39 cellular contexts compared by ENCODE assay signal in genomic region chr19:29506619-29506911, GRCh38. TPM values are rescaled to one million over a fixed set of nuclear protein-coding genes. Genes with fewer than 3 reads are reported as not detected.
"Had no signal": no experiment of that assay in that cellular context is flagged by ENCODE, and none has a peak within 500 bp of the region (broad histone marks: within the 10 kb centered on the region; RNA-seq: fewer than 3 reads in every experiment).

No MANE protein-coding gene starts in this region.

- H3K27me3 Mint-ChIP-seq: activated CD4-positive, alpha-beta memory T cell treated with anti-CD3 and anti-CD28 coated beads, Interleukin-2, amount 10 ng/mL, durations not matched to agents 7 days and 5 days; activated CD8-positive, alpha-beta memory T cell treated with anti-CD3 and anti-CD28 coated beads, Interleukin-2, amount 10 ng/mL, durations not matched to agents 7 days and 5 days had no signal

- H3K4me2 ChIP-seq: KMS-11 had no signal

- H3K9me3 Mint-ChIP-seq: activated CD4-positive, alpha-beta memory T cell treated with anti-CD3 and anti-CD28 coated beads, Interleukin-2, amount 10 ng/mL, durations not matched to agents 7 days and 5 days; activated naive CD4-positive, alpha-beta T cell treated with anti-CD3 and anti-CD28 coated beads, Interleukin-2, amount 10 ng/mL, durations not matched to agents 7 days and 5 days; activated naive CD8-positive, alpha-beta T cell treated with anti-CD3 and anti-CD28 coated beads, Interleukin-2, amount 50 U/mL, for 24 hours; activated T-helper 2 cell treated with anti-CD3 and anti-CD28 coated beads, Interferon-gamma antibody, Interleukin-2, Interleukin-4, amounts not matched to agents 10 μg/mL and 5 μg/mL and 100 μg/mL, durations not matched to agents 14 hours and 24 hours and 36 hours; brain had no signal

- ATAC-seq: activated CD8-positive, alpha-beta memory T cell treated with anti-CD3 and anti-CD28 coated beads, Interleukin-2, amount 10 ng/mL, durations not matched to agents 7 days and 5 days; activated naive CD8-positive, alpha-beta T cell treated with anti-CD3 and anti-CD28 coated beads, Interleukin-2, amount 50 U/mL, for 24 hours; PC-3; Right ventricle myocardium inferior; SK-N-SH treated with all-trans-retinoic acid at 6 μM for 48 hours had no signal

- H3K4me1 Mint-ChIP-seq: activated B cell treated with CpG ODN at 0.5 μM for 24 hours; activated CD4-positive, alpha-beta memory T cell treated with anti-CD3 and anti-CD28 coated beads, Interleukin-2, amount 10 ng/mL, durations not matched to agents 7 days and 5 days; activated CD8-positive, alpha-beta memory T cell treated with anti-CD3 and anti-CD28 coated beads, Interleukin-2, amount 10 ng/mL, durations not matched to agents 7 days and 5 days; activated naive CD4-positive, alpha-beta T cell treated with anti-CD3 and anti-CD28 coated beads, Interleukin-2, amount 10 ng/mL, durations not matched to agents 7 days and 5 days; activated naive CD8-positive, alpha-beta T cell treated with anti-CD3 and anti-CD28 coated beads, Interleukin-2, amount 50 U/mL, for 24 hours had no signal

- H3K36me3 Mint-ChIP-seq: activated CD8-positive, alpha-beta memory T cell treated with anti-CD3 and anti-CD28 coated beads, Interleukin-2, amount 10 ng/mL, durations not matched to agents 7 days and 5 days; activated naive CD4-positive, alpha-beta T cell treated with anti-CD3 and anti-CD28 coated beads, Interleukin-2, amount 10 ng/mL, durations not matched to agents 7 days and 5 days; activated naive CD8-positive, alpha-beta T cell; brain had no signal

- H3K27ac ChIP-seq: KMS-11, RWPE1, VCaP had no signal

- H3K9ac ChIP-seq: KMS-11 had no signal

- DNase-seq: activated B cell treated with CpG ODN at 0.5 μM for 24 hours; activated CD4-positive, alpha-beta memory T cell treated with anti-CD3 and anti-CD28 coated beads, Interleukin-2, amount 10 ng/mL, durations not matched to agents 7 days and 5 days; activated CD4-positive, alpha-beta T cell treated with anti-CD3 and anti-CD28 coated beads for 1 hour; activated CD4-positive, alpha-beta T cell treated with anti-CD3 and anti-CD28 coated beads for 48 hours; activated CD8-positive, alpha-beta memory T cell treated with anti-CD3 and anti-CD28 coated beads for 24 hours; activated CD8-positive, alpha-beta memory T cell treated with anti-CD3 and anti-CD28 coated beads, Interleukin-2, amount 10 ng/mL, durations not matched to agents 7 days and 5 days; activated CD8-positive, alpha-beta memory T cell treated with anti-CD3 and anti-CD28 coated beads, Interleukin-2, amount 50 U/mL, for 48 hours; activated naive CD4-positive, alpha-beta T cell treated with anti-CD3 and anti-CD28 coated beads, Interleukin-2, amount 10 ng/mL, durations not matched to agents 7 days and 5 days; activated naive CD8-positive, alpha-beta T cell treated with anti-CD3 and anti-CD28 coated beads, Interleukin-2, amount 50 U/mL, for 24 hours; anterior cingulate cortex; caudate nucleus; MM.1S; MV-4-11; NCI-H1092; NCI-H1436 treated with DMSO at 0.1 percent for 48 hours; NCI-H1694 treated with DMSO at 0.1 percent for 48 hours; NCI-H2029; NCI-H345; NCI-H524 treated with DMSO at 0.1 percent for 48 hours; NCI-H748 treated with DMSO at 0.1 percent for 48 hours; NK-92 treated with Interleukin-12 subunit alpha and Interleukin-12 subunit beta, amount 100 ng/mL, for 24 hours; PC-3; SIG-M5; SW 1271; T-helper 1 cell; T-helper 2 cell; T-helper 9 cell had no signal

- H3K27ac Mint-ChIP-seq: activated B cell treated with CpG ODN at 0.5 μM for 24 hours; activated CD4-positive, alpha-beta memory T cell treated with anti-CD3 and anti-CD28 coated beads, Interleukin-2, amount 10 ng/mL, durations not matched to agents 7 days and 5 days; activated CD8-positive, alpha-beta memory T cell treated with anti-CD3 and anti-CD28 coated beads, Interleukin-2, amount 10 ng/mL, durations not matched to agents 7 days and 5 days; activated naive CD4-positive, alpha-beta T cell treated with anti-CD3 and anti-CD28 coated beads, Interleukin-2, amount 10 ng/mL, durations not matched to agents 7 days and 5 days; activated naive CD8-positive, alpha-beta T cell; activated naive CD8-positive, alpha-beta T cell treated with anti-CD3 and anti-CD28 coated beads, Interleukin-2, amount 50 U/mL, for 24 hours; activated T-helper 2 cell treated with anti-CD3 and anti-CD28 coated beads, Interferon-gamma antibody, Interleukin-2, Interleukin-4, amounts not matched to agents 10 μg/mL and 5 μg/mL and 100 μg/mL, durations not matched to agents 14 hours and 24 hours and 36 hours; brain had no signal

- H3K4me3 Mint-ChIP-seq: activated B cell treated with CpG ODN at 0.5 μM for 24 hours; activated CD4-positive, alpha-beta memory T cell treated with anti-CD3 and anti-CD28 coated beads, Interleukin-2, amount 10 ng/mL, durations not matched to agents 7 days and 5 days; activated CD8-positive, alpha-beta memory T cell treated with anti-CD3 and anti-CD28 coated beads, Interleukin-2, amount 10 ng/mL, durations not matched to agents 7 days and 5 days; activated naive CD4-positive, alpha-beta T cell treated with anti-CD3 and anti-CD28 coated beads, Interleukin-2, amount 10 ng/mL, durations not matched to agents 7 days and 5 days; activated naive CD8-positive, alpha-beta T cell; activated naive CD8-positive, alpha-beta T cell treated with anti-CD3 and anti-CD28 coated beads, Interleukin-2, amount 50 U/mL, for 24 hours; brain had no signal

RNA-seq across cellular contexts. Expression of gene VSTM2B, which starts 19.2 kb away (rescaled TPM):
- total RNA-seq: activated B cell treated with CpG ODN at 0.5 μM for 24 hours; activated CD4-positive, alpha-beta memory T cell treated with anti-CD3 and anti-CD28 coated beads, Interleukin-2, amount 10 ng/mL, durations not matched to agents 7 days and 5 days; activated CD8-positive, alpha-beta memory T cell treated with anti-CD3 and anti-CD28 coated beads, Interleukin-2, amount 10 ng/mL, durations not matched to agents 7 days and 5 days; activated T-helper 2 cell treated with anti-CD3 and anti-CD28 coated beads, Interferon-gamma antibody, Interleukin-2, Interleukin-4, amounts not matched to agents 10 μg/mL and 5 μg/mL and 100 μg/mL, durations not matched to agents 14 hours and 24 hours and 36 hours; bronchial epithelial cell; LHCN-M2; NCI-H460; PC-3; Right ventricle myocardium inferior; SK-MEL-5 had no signal
